ENCODE assay signal across 20 cellular contexts in the genomic region with DNA sequence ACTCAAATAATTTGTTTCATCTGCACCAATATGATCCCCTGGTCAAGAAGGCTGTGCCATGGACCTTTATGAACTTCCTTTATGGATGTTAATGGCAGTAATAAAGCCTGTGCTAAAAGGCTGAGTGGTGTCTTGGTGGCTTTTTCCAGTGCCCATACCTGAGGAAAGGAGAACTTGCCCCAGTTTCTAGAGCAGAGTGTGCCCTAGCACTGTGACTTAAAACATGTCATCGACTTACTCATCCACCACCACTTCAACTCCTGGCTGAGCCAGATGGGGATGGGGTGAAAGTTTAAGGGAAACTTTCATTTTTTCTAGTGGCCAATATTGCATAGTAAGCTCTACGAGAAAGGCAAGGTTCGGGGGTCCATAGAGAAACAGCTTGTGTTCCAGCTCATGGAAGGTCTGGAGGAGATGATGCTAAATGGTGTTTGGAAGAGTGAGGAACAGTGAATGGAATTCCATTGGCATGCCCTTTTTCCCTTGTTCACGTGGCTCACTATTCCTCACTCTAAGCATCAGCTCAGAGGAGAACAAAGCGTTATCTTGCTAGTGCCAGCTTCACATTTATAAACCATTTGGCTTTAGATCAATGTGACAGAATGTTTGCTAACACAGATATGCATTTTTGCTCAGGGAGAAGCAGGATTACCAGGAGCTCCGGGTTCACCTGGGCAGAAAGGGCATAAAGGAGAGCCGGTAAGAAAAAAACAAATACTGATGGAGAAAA.
A peak's percentile ranks its signal among the peaks of the same experiment; 100 is the strongest.
DNase-seq lines count a peak whose midpoint lies in the region; ATAC-seq and TF ChIP-seq lines count a peak whose summit lies in the region.
"Had no signal": no experiment of that assay in that cellular context is flagged by ENCODE, and none has a peak within 500 bp of the region (broad histone marks: within the 10 kb centered on the region; RNA-seq: fewer than 3 reads in every experiment).

No MANE protein-coding gene starts in this region.

- no peaks in the 10 kb centered on the region for H3K79me2 ChIP-seq in GM23338 (replicated peaks; ENCODE audit: insufficient read depth)

- no peaks in the 10 kb centered on the region for H3K36me3 Mint-ChIP-seq in GM23338 (ENCODE audit: low read depth)

- no peaks in the 10 kb centered on the region for H3K27me3 ChIP-seq in GM23338 (ENCODE audit: insufficient read depth)
- no peaks in the 10 kb centered on the region for H3K27me3 ChIP-seq in ascending aorta
- no peaks in the 10 kb centered on the region for H3K27me3 ChIP-seq in right cardiac atrium (ENCODE audit: control insufficient read depth, insufficient read depth)
- H3K27me3 ChIP-seq in psoas muscle (ENCODE audit: insufficient read depth in 3 of 3, low read length in 2 of 3) = no peaks in the 10 kb centered on the region
- no peaks in the 10 kb centered on the region for H3K27me3 ChIP-seq in tibial nerve
- H3K27me3 ChIP-seq: MG63 had no signal

- H4K20me1 ChIP-seq in GM23338 (replicated peaks; ENCODE audit: insufficient read depth) = no peaks in the 10 kb centered on the region

- H3K4me3 Mint-ChIP-seq in GM23338 = no peak overlapping the region
- H3K4me3 Mint-ChIP-seq: H9 had no signal

- H3K9me3 ChIP-seq in ascending aorta = no peaks in the 10 kb centered on the region
- H3K9me3 ChIP-seq in right cardiac atrium (ENCODE audit: control insufficient read depth, low read length) = no peaks in the 10 kb centered on the region
- H3K9me3 ChIP-seq in psoas muscle = no peaks in the 10 kb centered on the region
- H3K9me3 ChIP-seq in tibial nerve = no peaks in the 10 kb centered on the region
- H3K9me3 ChIP-seq: MG63 had no signal

- no peak for TF ChIP-seq EP300 in tibial nerve (IDR thresholded peaks at IDR 0.05)

- no peak overlapping the region for H3K4me2 ChIP-seq in GM23338
- H3K4me2 ChIP-seq: PC-9 had no signal

- TF ChIP-seq CTCF in GM23338 (conservative IDR thresholded peaks at IDR 0.05; ENCODE audit: low read depth in 2 of 2) (no peak), ascending aorta (IDR thresholded peaks at IDR 0.05) (no peak), psoas muscle (IDR thresholded peaks at IDR 0.05) (no peak), GM10266 (IDR thresholded peaks at IDR 0.05; ENCODE audit: control insufficient read depth, insufficient read depth, low read depth, missing control alignments) (no peak), tibial nerve (IDR thresholded peaks at IDR 0.05) (no peak)

- H3K4me3 ChIP-seq in GM23338 (no peak overlapping the region), ascending aorta (no peak overlapping the region), right cardiac atrium (ENCODE audit: low read length) (no peak overlapping the region), psoas muscle (no peak overlapping the region), tibial nerve (no peak overlapping the region)
- H3K4me3 ChIP-seq: MG63, PC-9 had no signal

- no peak for DNase-seq in GM23338 (ENCODE audit: low spot score)
- DNase-seq in ascending aorta (ENCODE audit: low spot score in 2 of 2) = no peak
- DNase-seq in right cardiac atrium = no peak
- no peak for DNase-seq in psoas muscle
- DNase-seq in GM10266 (ENCODE audit: extremely low spot score) = no peak
- no peak for DNase-seq in tibial nerve (ENCODE audit: low spot score in 2 of 2)
- DNase-seq: DMS79 treated with DMSO at 0.1 percent for 48 hours, H9, IMR-90, Karpas-422, NCI-H1048, NCI-H1436, NCI-H1930, NCI-H226, NCI-H524, NCI-H82, PC-9 had no signal

- no peaks in the 10 kb centered on the region for H3F3A ChIP-seq in GM23338 (replicated peaks; ENCODE audit: low read depth)

- H3K36me3 ChIP-seq in GM23338 (ENCODE audit: insufficient read depth) (no peaks in the 10 kb centered on the region), ascending aorta (no peaks in the 10 kb centered on the region), psoas muscle (ENCODE audit: insufficient read depth in 1 of 2, low read depth in 1 of 2) (no peaks in the 10 kb centered on the region), tibial nerve (no peaks in the 10 kb centered on the region)
- H3K36me3 ChIP-seq: MG63 had no signal

- 71% methylated on average over 7 of the region's 7 CpGs for WGBS in right cardiac atrium
- WGBS in psoas muscle, 3 donors = 76 to 81% (median 79%) methylated on average over 7 of the region's 7 CpGs
- WGBS in tibial nerve, 2 donors = 86 to 88% methylated on average over 7 of the region's 7 CpGs

- no peaks in the 10 kb centered on the region for H3K9me2 ChIP-seq in GM23338 (ENCODE audit: insufficient read depth)

- no peaks in the 10 kb centered on the region for H3K4me1 Mint-ChIP-seq in GM23338
- H3K4me1 Mint-ChIP-seq: H9 had no signal

- no peak overlapping the region for H3K27ac Mint-ChIP-seq in GM23338
- H3K27ac Mint-ChIP-seq: H9 had no signal

- H3K27ac ChIP-seq in GM23338 (ENCODE audit: low read depth) = no peak overlapping the region
- peak overlapping the region; percentile 41 to 42 for H3K27ac ChIP-seq in ascending aorta
- H3K27ac ChIP-seq in right cardiac atrium (ENCODE audit: low read length) = peak overlapping the region; percentile 60
- H3K27ac ChIP-seq in psoas muscle = peak overlapping the region; percentile 63
- no peak overlapping the region for H3K27ac ChIP-seq in tibial nerve
- H3K27ac ChIP-seq: C4-2B, PC-9 had no signal

- no peaks in the 10 kb centered on the region; the same call in 2 of the 3 replicates for H3K9me3 Mint-ChIP-seq in GM23338
- H3K9me3 Mint-ChIP-seq: H9 had no signal

- peak overlapping the region; percentile 8; the same call in 1 of the 2 replicates for H2AFZ ChIP-seq in GM23338
- H2AFZ ChIP-seq: PC-9 had no signal

- no peaks in the 10 kb centered on the region for H3K4me1 ChIP-seq in GM23338 (ENCODE audit: insufficient read depth)
- H3K4me1 ChIP-seq in ascending aorta = no peaks in the 10 kb centered on the region
- H3K4me1 ChIP-seq in right cardiac atrium (ENCODE audit: control insufficient read depth, insufficient read depth, low read length) = peaks cover 2% of the 10 kb centered on the region
- peaks cover 42% of the 10 kb centered on the region for H3K4me1 ChIP-seq in psoas muscle
- no peaks in the 10 kb centered on the region for H3K4me1 ChIP-seq in tibial nerve

- TF ChIP-seq POLR2A in tibial nerve (IDR thresholded peaks at IDR 0.05) = no peak

- no peaks in the 10 kb centered on the region for H3K27me3 Mint-ChIP-seq in GM23338 (ENCODE audit: insufficient read depth, low read depth, poor library complexity)

- intact Hi-C loops in ascending aorta (cut with DNase I) = loop anchor here (2.0 to 5.0 kb wide), 2 partner anchors 71 to 140 kb away; partner anchors contain the start of genes COL19A1 and LMBRD1
- intact Hi-C loops in right cardiac atrium (cut with DNase I) = no loop called here
- intact Hi-C loops in psoas muscle (cut with DNase I) = no loop called here

- ATAC-seq in GM23338 (no peak), right cardiac atrium (peak; percentile 41 to 63), psoas muscle (peak; percentile 34 to 67 (median 57)), GM18517 (IDR thresholded peaks at IDR 0.05; ENCODE audit: unreplicated experiment) (no peak)

TF ChIP-seq in GM23338, 12 proteins besides CTCF, POLR2A, EP300 and RAD21 (continues in another document):
- TF ChIP-seq ZNF331 (CRISPR knock-in tag; IDR thresholded peaks at IDR 0.05; ENCODE audit: low read depth) (no peak), ZNF114 (CRISPR knock-in tag; IDR thresholded peaks at IDR 0.05) (no peak), REST (IDR thresholded peaks at IDR 0.05; ENCODE audit: unreplicated experiment) (no peak)

Comparison
In these comparisons a context has a peak if more than half of its experiments do, and no peak if none do; other contexts are left out.
1. ATAC-seq: peak in right cardiac atrium (2 of 2) and psoas muscle (4 of 4); none in GM23338 (single experiment) and GM18517 (single experiment).
2. H3K27ac ChIP-seq: peak in ascending aorta (2 of 2), right cardiac atrium (single experiment) and psoas muscle (single experiment); none in GM23338 (single experiment) and tibial nerve (0 of 4).